Comparison of ENCODE assay signal across 16 cellular contexts in the genomic region with DNA sequence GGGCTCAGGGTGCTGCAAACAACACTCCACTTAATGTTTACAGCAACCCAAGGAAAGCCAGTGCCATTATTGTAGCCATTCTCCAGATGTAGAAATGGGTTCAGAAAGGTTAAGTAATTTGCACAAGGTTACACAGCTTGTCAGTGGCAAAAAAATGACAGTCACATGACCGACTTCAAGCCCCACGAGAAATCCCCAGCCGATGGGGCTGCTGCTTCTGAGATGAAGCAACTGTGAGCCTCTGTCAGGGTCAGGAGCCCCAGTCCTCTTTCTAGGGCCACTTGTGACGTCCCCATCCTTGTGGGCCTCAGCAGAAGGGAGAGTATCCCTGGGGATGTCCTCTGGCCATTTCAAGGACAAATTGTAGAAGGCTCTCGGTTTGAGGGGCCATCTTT. TPM values are rescaled to one million over a fixed set of nuclear protein-coding genes. Genes with fewer than 3 reads are reported as not detected.
DNase-seq lines count a peak whose midpoint lies in the region; ATAC-seq and TF ChIP-seq lines count a peak whose summit lies in the region.
"Had no signal": no experiment of that assay in that cellular context is flagged by ENCODE, and none has a peak within 500 bp of the region (broad histone marks: within the 10 kb centered on the region; RNA-seq: fewer than 3 reads in every experiment).

No MANE protein-coding gene starts in this region.

- H3K79me2 ChIP-seq in KMS-11 (ENCODE audit: insufficient read depth, low read depth), result no peaks in the 10 kb centered on the region

- no peak overlapping the region for H3K9ac ChIP-seq in BLaER1 treated with 17β-estradiol and CSF1 and Interleukin-3, amounts not matched to agents 10 nM and 100 nM
- no peak overlapping the region for H3K9ac ChIP-seq in KMS-11

- H3K27me3 ChIP-seq in BLaER1 treated with 17β-estradiol and CSF1 and Interleukin-3, amounts not matched to agents 10 nM and 100 nM, result no peaks in the 10 kb centered on the region
- H3K27me3 ChIP-seq in KMS-11 (ENCODE audit: insufficient read depth, low read depth), result no peaks in the 10 kb centered on the region
- H3K27me3 ChIP-seq in lower lobe of right lung (ENCODE audit: low read depth), result no peaks in the 10 kb centered on the region

- no peaks in the 10 kb centered on the region for H3K9me3 ChIP-seq in BLaER1 treated with 17β-estradiol and CSF1 and Interleukin-3, amounts not matched to agents 10 nM and 100 nM (replicated peaks in 1 of 11)
- no peaks in the 10 kb centered on the region for H3K9me3 ChIP-seq in lower lobe of right lung

- no peak overlapping the region for H3K4me3 ChIP-seq in BLaER1 treated with 17β-estradiol and CSF1 and Interleukin-3, amounts not matched to agents 10 nM and 100 nM
- no peak overlapping the region for H3K4me3 ChIP-seq in KMS-11 (IDR thresholded peaks at IDR 0.05; ENCODE audit: insufficient read depth, low read depth, low read length)
- H3K4me3 ChIP-seq in lower lobe of right lung, result no peak overlapping the region

- TF ChIP-seq CTCF in KMS-11 (conservative IDR thresholded peaks at IDR 0.05; ENCODE audit: low read depth, low read length) (no peak), lower lobe of right lung (IDR thresholded peaks at IDR 0.05) (no peak)

- intact Hi-C loops in lower lobe of right lung (cut with DNase I), result no loop called here

- H2AFZ ChIP-seq in KMS-11 (ENCODE audit: low read depth), result no peak overlapping the region

- H4K20me1 ChIP-seq in BLaER1 treated with 17β-estradiol and CSF1 and Interleukin-3, amounts not matched to agents 10 nM and 100 nM, result no peaks in the 10 kb centered on the region
- H4K20me1 ChIP-seq in KMS-11 (ENCODE audit: insufficient read depth), result no peaks in the 10 kb centered on the region

- peak overlapping the region in 9 of 11 experiments; percentile 4 to 84 (median 69); a peak in 12 of 22 replicates for H3K4me2 ChIP-seq in BLaER1 treated with 17β-estradiol and CSF1 and Interleukin-3, amounts not matched to agents 10 nM and 100 nM
- peak overlapping the region; percentile 10; the same call in 1 of the 2 replicates for H3K4me2 ChIP-seq in KMS-11

- H3K27ac ChIP-seq in BLaER1 treated with 17β-estradiol and CSF1 and Interleukin-3, amounts not matched to agents 10 nM and 100 nM, result 0 out of 22 replicates have a peak overlapping the region, but pooled peaks of 1 of the 11 experiments have one; percentile 54
- H3K27ac ChIP-seq in KMS-11 (no peak overlapping the region), lower lobe of right lung (no peak overlapping the region)

- no peaks in the 10 kb centered on the region for H3K36me3 ChIP-seq in BLaER1 treated with 17β-estradiol and CSF1 and Interleukin-3, amounts not matched to agents 10 nM and 100 nM
- H3K36me3 ChIP-seq in KMS-11 (ENCODE audit: insufficient read depth) (no peaks in the 10 kb centered on the region), lower lobe of right lung (no peaks in the 10 kb centered on the region)

- DNase-seq in lower lobe of right lung (peak; percentile 8), NCI-H2227 treated with DMSO at 0.1 percent for 48 hours (lab: John Stamatoyannopoulos, UW) (no peak), DMS53 treated with DMSO at 0.1 percent for 48 hours (lab: John Stamatoyannopoulos, UW; ENCODE audit: unreplicated experiment) (no peak)
- DNase-seq: CD4-positive, alpha-beta memory T cell; DMS153; DMS79 treated with DMSO at 0.1 percent for 48 hours; GF-D8; GOT3; H9; IMR-90; KG1 had no signal

- H3K4me1 ChIP-seq in BLaER1 treated with 17β-estradiol and CSF1 and Interleukin-3, amounts not matched to agents 10 nM and 100 nM, result peaks cover 36 to 66% (median 49%) of the 10 kb centered on the region in 10 experiments
- H3K4me1 ChIP-seq in KMS-11 (ENCODE audit: low read depth, poor library complexity, severe bottlenecking) (peaks cover 33% of the 10 kb centered on the region), lower lobe of right lung (peaks cover 20% of the 10 kb centered on the region)

- ATAC-seq in lower lobe of right lung, result no peak
- ATAC-seq in HG03159 (IDR thresholded peaks at IDR 0.05; ENCODE audit: unreplicated experiment), result no peak

RNA-seq across cellular contexts. Expression of gene EDN2, which starts 54.8 kb away (rescaled TPM):
- 2.1 TPM for total RNA-seq in lower lobe of right lung
- total RNA-seq: B cell; CD4-positive, alpha-beta memory T cell; HT1080; IMR-90 had no signal
